Comparison of ENCODE assay signal across 21 cellular contexts in the genomic region with DNA sequence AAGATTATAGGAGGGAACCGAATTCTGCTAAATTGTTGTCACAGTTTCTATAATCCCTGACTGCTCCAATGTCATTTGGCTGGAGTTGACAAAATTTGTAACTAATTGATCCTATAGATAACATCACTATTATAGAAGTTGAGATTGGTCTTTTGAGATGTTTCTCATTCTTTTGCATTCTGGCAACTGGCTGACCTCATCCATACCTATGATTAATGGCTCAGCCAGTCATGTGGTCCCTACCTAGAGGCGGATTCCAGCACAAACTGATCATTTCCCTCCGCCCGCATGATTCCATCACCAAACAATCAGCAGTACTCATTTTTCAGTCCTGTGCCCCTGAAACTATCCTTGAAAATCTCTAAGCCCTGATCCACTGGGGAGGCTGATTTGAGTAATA. TPM values are rescaled to one million over a fixed set of nuclear protein-coding genes. Genes with fewer than 3 reads are reported as not detected.
DNase-seq lines count a peak whose midpoint lies in the region; ATAC-seq and TF ChIP-seq lines count a peak whose summit lies in the region.
"Had no signal": no experiment of that assay in that cellular context is flagged by ENCODE, and none has a peak within 500 bp of the region (broad histone marks: within the 10 kb centered on the region; RNA-seq: fewer than 3 reads in every experiment).

No MANE protein-coding gene starts in this region.

- ATAC-seq in PC-3: no peak
- no peak for ATAC-seq in GM19324 (IDR thresholded peaks at IDR 0.05; ENCODE audit: low FRiP score, unreplicated experiment)
- ATAC-seq: body of pancreas, HepG2, left colon had no signal

- no peaks in the 10 kb centered on the region for H4K20me1 ChIP-seq in PC-3 (ENCODE audit: low read length)

- no peaks in the 10 kb centered on the region for H3K79me2 ChIP-seq in PC-3 (ENCODE audit: low read length)

- POLR2A ChIA-PET in PC-3 (lab: Charles Lee; ENCODE audit: unreplicated experiment): no interaction called here

- H3K9me2 ChIP-seq in PC-3 (replicated peaks; ENCODE audit: low read length): no peaks in the 10 kb centered on the region

- intact Hi-C loops in PC-3 (cut with micrococcal nuclease): no loop called here

- H3K4me3 ChIP-seq in PC-3 (ENCODE audit: low read length) (no peak overlapping the region), SJCRH30 (no peak overlapping the region)
- H3K4me3 ChIP-seq: body of pancreas had no signal

- peak; percentile 96 for DNase-seq in ELR (ENCODE audit: low read depth)
- peak; percentile 56 for DNase-seq in PC-3
- peak; percentile 51 for DNase-seq in dedifferentiated amniotic fluid mesenchymal stem cell (ENCODE audit: extremely low spot score)
- peak; percentile 72 for DNase-seq in non-pigmented ciliary epithelial cell (ENCODE audit: low read depth)
- no peak for DNase-seq in activated T-cell treated with anti-CD3 and anti-CD28 coated beads, Interleukin-2, amount 50 U/mL, for 1 hour
- DNase-seq in ureter (ENCODE audit: low spot score): no peak
- no peak for DNase-seq in SJCRH30
- DNase-seq: activated gamma-delta T cell; C1 segment of cervical spinal cord; effector CD8-positive, alpha-beta T cell; glutamatergic neuron; left colon; NCI-H1048; NCI-H2171; NK-92 treated with Interleukin-12 subunit alpha and Interleukin-12 subunit beta, amount 100 ng/mL, for 24 hours; posterior cingulate gyrus; substantia nigra had no signal

- no peaks in the 10 kb centered on the region for H3K27me3 ChIP-seq in PC-3 (ENCODE audit: low read length)
- H3K27me3 ChIP-seq in SJCRH30: no peaks in the 10 kb centered on the region
- H3K27me3 ChIP-seq: body of pancreas had no signal

- CTCF ChIA-PET in PC-3 (lab: Charles Lee): no interaction called here

- no peak overlapping the region for H3K4me2 ChIP-seq in PC-3 (ENCODE audit: low read length)

- H3K9me3 ChIP-seq in PC-3 (ENCODE audit: low read length) (no peaks in the 10 kb centered on the region), SJCRH30 (replicated peaks) (no peaks in the 10 kb centered on the region)
- H3K9me3 ChIP-seq: body of pancreas had no signal

- no TSS peak for BruUV-seq in PC-3 (replicated peaks; lab: Mats Ljungman, UMichigan)

- 0 out of 2 replicates have a peak overlapping the region, but pooled peaks have one; percentile 23 for H3K27ac ChIP-seq in PC-3 (ENCODE audit: low read length)
- H3K27ac ChIP-seq in SJCRH30: no peak overlapping the region
- H3K27ac ChIP-seq: body of pancreas had no signal

- H3K9ac ChIP-seq in PC-3 (ENCODE audit: low read length): no peak overlapping the region

- TF ChIP-seq CTCF in PC-3 (conservative IDR thresholded peaks at IDR 0.05; ENCODE audit: low read depth, low read length): no peak

- no peaks in the 10 kb centered on the region for H3F3A ChIP-seq in PC-3 (ENCODE audit: low read length, unreplicated experiment)

- peaks cover 10% of the 10 kb centered on the region for H3K4me1 ChIP-seq in PC-3 (ENCODE audit: insufficient read depth, low read length)
- no peaks in the 10 kb centered on the region for H3K4me1 ChIP-seq in SJCRH30
- H3K4me1 ChIP-seq: body of pancreas had no signal

- H3K36me3 ChIP-seq in PC-3 (ENCODE audit: low read depth, low read length) (no peaks in the 10 kb centered on the region), SJCRH30 (no peaks in the 10 kb centered on the region)

- no peak overlapping the region for H2AFZ ChIP-seq in PC-3 (ENCODE audit: low read length)

RNA-seq across cellular contexts. Expression of gene PSG2, which starts 4.2 kb away (rescaled TPM):
- total RNA-seq in PC-3 (2014; rRNA removed): not detected in 2 replicates
- not detected for total RNA-seq in ureter
- not detected in 2 replicates for total RNA-seq in SJCRH30 (2014; rRNA removed; shearing (Covaris generic))
- total RNA-seq: body of pancreas, HepG2, left colon, SK-MEL-5 had no signal

RNA-seq across cellular contexts. Expression of gene PSG11, which starts 52.0 kb away (rescaled TPM):
- total RNA-seq in PC-3 (2014; rRNA removed) (not detected in 2 replicates), ureter (not detected)
- not detected in 2 replicates for total RNA-seq in SJCRH30 (2014; rRNA removed; shearing (Covaris generic))
- total RNA-seq: body of pancreas, HepG2, left colon had no signal

Comparison
In these comparisons a context has a peak if more than half of its experiments do, and no peak if none do; other contexts are left out.
1. DNase-seq: peak in ELR (single experiment), PC-3 (single experiment), dedifferentiated amniotic fluid mesenchymal stem cell (single experiment) and non-pigmented ciliary epithelial cell (single experiment); none in activated T-cell treated with anti-CD3 and anti-CD28 coated beads, Interleukin-2, amount 50 U/mL, for 1 hour (single experiment), ureter (single experiment) and SJCRH30 (0 of 2).